Comparison of ENCODE assay signal across 8 cellular contexts in genomic region chr12:65168606-65169310, GRCh38. TPM values are rescaled to one million over a fixed set of nuclear protein-coding genes. Genes with fewer than 3 reads are reported as not detected.
DNase-seq lines count a peak whose midpoint lies in the region; ATAC-seq and TF ChIP-seq lines count a peak whose summit lies in the region.

No MANE protein-coding gene starts in this region.

- peak overlapping the region; percentile 81 for H3K4me3 ChIP-seq in brain microvascular endothelial cell (ENCODE audit: low read depth, low read length)

- in situ Hi-C loops in brain microvascular endothelial cell (cut with HindIII; ENCODE audit: low pct_ligation_motif_present, low sequenced_read_pairs), result no loop called here

- ATAC-seq in GM19035 (IDR thresholded peaks at IDR 0.05; ENCODE audit: unreplicated experiment) (peak; percentile 3), HG03575 (IDR thresholded peaks at IDR 0.05; ENCODE audit: extremely low read depth, insufficient number of reproducible peaks, low FRiP score, unreplicated experiment) (peak; percentile 4), omental fat pad (ENCODE audit: low FRiP score) (no peak)

- no peaks in the 10 kb centered on the region for H3K27me3 ChIP-seq in brain microvascular endothelial cell (replicated peaks)

- no peaks in the 10 kb centered on the region for H3K36me3 ChIP-seq in brain microvascular endothelial cell (replicated peaks)

- peak overlapping the region; percentile 90 for H3K27ac ChIP-seq in brain microvascular endothelial cell

- TF ChIP-seq CTCF in brain microvascular endothelial cell (IDR thresholded peaks at IDR 0.05; ENCODE audit: low read depth, low read length, missing control alignments) (no peak), omental fat pad (IDR thresholded peaks at IDR 0.05) (no peak)

- DNase-seq in brain microvascular endothelial cell (no peak), midbrain (lab: John Stamatoyannopoulos, UW) (peak; percentile 36), omental fat pad (ENCODE audit: low spot score) (no peak), AG20443 (ENCODE audit: low spot score) (no peak), NCI-H128 (lab: John Stamatoyannopoulos, UW; ENCODE audit: unreplicated experiment) (no peak), HT-29 (ENCODE audit: low spot score) (no peak)

RNA-seq across cellular contexts. Expression of gene LEMD3, which starts 0.6 kb away (rescaled TPM):
- 10 to 100 TPM; 27.4 to 61.0 (median 34.8) TPM for total RNA-seq in omental fat pad
- 64.2 and 70.9 TPM in 2 replicates for total RNA-seq in HT-29 (2014; rRNA removed; shearing (Covaris generic))

RNA-seq across cellular contexts. Expression of gene WIF1, which starts 47.7 kb away (rescaled TPM):
- total RNA-seq in omental fat pad, result 1 to 10 TPM in 2 of 4 donors, under 1 TPM in 1, not detected in 1; 0.95 to 3.5 (median 1.3) TPM
- total RNA-seq in HT-29 (2014; rRNA removed; shearing (Covaris generic)), result not detected in 2 replicates
